Comparison of ENCODE assay signal across 8 cellular contexts in genomic region chr17:75152971-75153853, GRCh38. TPM values are rescaled to one million over a fixed set of nuclear protein-coding genes. Genes with fewer than 3 reads are reported as not detected.
DNase-seq lines count a peak whose midpoint lies in the region; ATAC-seq, FAIRE-seq and TF ChIP-seq lines count a peak whose summit lies in the region.

No MANE protein-coding gene starts in this region.

- H3K4me3 ChIP-seq in AG10803 (ENCODE audit: low read length), result peak overlapping the region; percentile 85
- H3K4me3 ChIP-seq in WERI-Rb-1 (ENCODE audit: low read depth, low read length), result peak overlapping the region; percentile 81
- peak overlapping the region; percentile 97 for H3K4me3 ChIP-seq in epithelial cell of proximal tubule (ENCODE audit: low read depth, low read length)

- H3K27me3 ChIP-seq in WERI-Rb-1 (ENCODE audit: insufficient read depth, low read depth, severe bottlenecking), result no peaks in the 10 kb centered on the region

- peaks cover 14% of the 10 kb centered on the region for H3K27me3 Mint-ChIP-seq in neural crest cell (ENCODE audit: low read depth)

- peaks cover 17% of the 10 kb centered on the region for H3K36me3 Mint-ChIP-seq in neural crest cell (ENCODE audit: low read depth)

- no peaks in the 10 kb centered on the region for H3K9me3 ChIP-seq in WERI-Rb-1 (ENCODE audit: severe bottlenecking)

- peaks cover 50% of the 10 kb centered on the region for H3K36me3 ChIP-seq in WERI-Rb-1

- H3K27ac ChIP-seq in WERI-Rb-1, result peak overlapping the region; percentile 85

- no peaks in the 10 kb centered on the region for H3K9me3 Mint-ChIP-seq in neural crest cell

- DNase-seq in AG10803 (ENCODE audit: low read depth) (no peak), GM18507 (ENCODE audit: extremely low spot score, insufficient read length, low read depth) (no peak), NCI-H2107 (lab: John Stamatoyannopoulos, UW) (peak; percentile 14), WERI-Rb-1 (peak; percentile 60), epithelial cell of proximal tubule (ENCODE audit: low read depth) (no peak), neural crest cell (ENCODE audit: low read depth, low spot score) (peak; percentile 22)

- FAIRE-seq in GM18507 (lab: Jason Lieb, UNC), result peak; percentile 58

- peaks cover 29% of the 10 kb centered on the region for H3K4me1 Mint-ChIP-seq in neural crest cell

- H3K4me3 Mint-ChIP-seq in neural crest cell, result peak overlapping the region; percentile 96

- peak overlapping the region; percentile 99 for H3K27ac Mint-ChIP-seq in neural crest cell (ENCODE audit: unreplicated experiment)

- ATAC-seq in GM21786 (IDR thresholded peaks at IDR 0.05; ENCODE audit: unreplicated experiment), result no peak
- no peak for ATAC-seq in GM21381 (IDR thresholded peaks at IDR 0.05; ENCODE audit: unreplicated experiment)

- no peak for TF ChIP-seq CTCF in AG10803 (conservative IDR thresholded peaks at IDR 0.05; ENCODE audit: low read length)
- TF ChIP-seq CTCF in WERI-Rb-1 (IDR thresholded peaks at IDR 0.05; ENCODE audit: low read depth, low read length), result no peak
- TF ChIP-seq CTCF in epithelial cell of proximal tubule (conservative IDR thresholded peaks at IDR 0.05; ENCODE audit: low read depth, low read length), result no peak
- no peak for TF ChIP-seq CTCF in neural crest cell (conservative IDR thresholded peaks at IDR 0.05)

RNA-seq across cellular contexts. Expression of gene JPT1, which starts 1.1 kb away (rescaled TPM):
- total RNA-seq in epithelial cell of proximal tubule (539 and 692 TPM in 2 replicates), neural crest cell (319 and 334 TPM in 2 replicates)

RNA-seq across cellular contexts. Expression of gene NT5C, which starts 21.7 kb away (rescaled TPM):
- total RNA-seq in epithelial cell of proximal tubule (139 and 140 TPM in 2 replicates), neural crest cell (68.0 and 70.2 TPM in 2 replicates)

RNA-seq across cellular contexts. Expression of gene SUMO2, which starts 29.5 kb away (rescaled TPM):
- 130 and 166 TPM in 2 replicates for total RNA-seq in epithelial cell of proximal tubule
- total RNA-seq in neural crest cell, result 773 and 776 TPM in 2 replicates

RNA-seq across cellular contexts. Expression of gene ARMC7, which starts 43.4 kb away (rescaled TPM):
- total RNA-seq in epithelial cell of proximal tubule (8.5 and 12.3 TPM in 2 replicates), neural crest cell (15.6 and 15.8 TPM in 2 replicates)

RNA-seq across cellular contexts. Expression of gene NUP85, which starts 52.3 kb away (rescaled TPM):
- total RNA-seq in epithelial cell of proximal tubule (43.2 and 57.4 TPM in 2 replicates), neural crest cell (122 and 126 TPM in 2 replicates)

Comparison
In these comparisons a context has a peak if more than half of its experiments do, and no peak if none do; other contexts are left out.
1. DNase-seq: peak in NCI-H2107 (single experiment), WERI-Rb-1 (single experiment) and neural crest cell (single experiment); none in AG10803 (single experiment), GM18507 (single experiment) and epithelial cell of proximal tubule (single experiment).
2. Peak in every context shown above with its lines, with median percentiles within 50 percentile points of each other: H3K4me3 ChIP-seq.